Comparison of ENCODE assay signal across 26 cellular contexts in the genomic region with DNA sequence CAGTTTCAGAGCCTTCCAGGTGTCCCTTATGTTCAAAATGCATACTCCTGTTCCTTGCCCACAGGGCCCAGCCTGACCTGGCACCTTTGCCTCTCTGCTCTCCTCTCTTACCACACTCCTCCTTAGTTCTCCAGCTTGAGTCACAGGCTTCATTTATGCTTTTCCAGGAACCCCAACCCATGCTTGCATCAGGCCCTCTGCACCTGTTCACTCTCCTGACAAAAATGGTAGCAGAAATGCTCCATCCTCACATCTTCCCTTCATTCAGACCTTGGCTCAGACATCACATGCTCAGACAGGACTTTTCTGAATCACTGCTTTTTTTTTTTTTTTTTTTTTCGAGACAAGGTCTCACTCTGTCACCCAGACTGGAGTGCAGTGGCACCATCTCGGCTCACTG.
"Had no signal": no experiment of that assay in that cellular context is flagged by ENCODE, and none has a peak within 500 bp of the region (broad histone marks: within the 10 kb centered on the region; RNA-seq: fewer than 3 reads in every experiment).

No MANE protein-coding gene starts in this region.

- DNase-seq: activated CD4-positive, alpha-beta T cell treated with anti-CD3 and anti-CD28 coated beads, Interleukin-2, amount 10 ng/mL, durations not matched to agents 24 days and 14 days; activated CD4-positive, alpha-beta T cell treated with anti-CD3 and anti-CD28 coated beads, Interleukin-2, amount 50 U/mL, for 4 hours; activated CD8-positive, alpha-beta T cell treated with anti-CD3 and anti-CD28 coated beads for 36 hours; activated gamma-delta T cell; activated naive CD4-positive, alpha-beta T cell treated with Interleukin-2 at 50 U/mL for 16 hours; activated naive CD8-positive, alpha-beta T cell treated with anti-CD3 and anti-CD28 coated beads, Interleukin-2, amount 10 ng/mL, durations not matched to agents 7 days and 5 days; activated T-cell treated with anti-CD3 and anti-CD28 coated beads, Interleukin-2, amount 50 U/mL, for 24 hours; amygdala; caudate nucleus; Karpas-422; KBM-7; MG63; NCI-H1048; NCI-H1105 treated with DMSO at 0.1 percent for 48 hours; NCI-H1436; NCI-H1694; NCI-H1930; NCI-H2081 treated with DMSO at 0.1 percent for 48 hours; NCI-H226; NCI-H446 treated with DMSO at 0.1 percent for 48 hours; NCI-H524; SHP77; SJCRH30; SK-N-SH had no signal

- H3K4me3 ChIP-seq: ascending aorta, MG63, SJCRH30 had no signal

- H3K4me1 ChIP-seq: ascending aorta had no signal

- H3K27me3 ChIP-seq: ascending aorta, MG63, SJCRH30 had no signal

- H3K27ac ChIP-seq: ascending aorta, SJCRH30 had no signal

- FAIRE-seq: TTC549 had no signal

- H3K9ac ChIP-seq: SK-N-SH had no signal

- H3K36me3 ChIP-seq: ascending aorta, MG63, SJCRH30 had no signal

- H3K4me2 ChIP-seq: SK-N-SH had no signal

- H3K9me3 ChIP-seq: ascending aorta, MG63, SJCRH30, SK-N-SH had no signal
